Comparison of ENCODE assay signal across 31 cellular contexts in genomic region chr2:208224802-208225201, GRCh38. TPM values are rescaled to one million over a fixed set of nuclear protein-coding genes. Genes with fewer than 3 reads are reported as not detected.
A peak's percentile ranks its signal among the peaks of the same experiment; 100 is the strongest.
DNase-seq lines count a peak whose midpoint lies in the region; ATAC-seq, FAIRE-seq and TF ChIP-seq lines count a peak whose summit lies in the region.
"Had no signal": no experiment of that assay in that cellular context is flagged by ENCODE, and none has a peak within 500 bp of the region (broad histone marks: within the 10 kb centered on the region; RNA-seq: fewer than 3 reads in every experiment).

No MANE protein-coding gene starts in this region.

- no peaks in the 10 kb centered on the region for H4K20me1 ChIP-seq in PC-3 (ENCODE audit: low read length)
- H4K20me1 ChIP-seq: BLaER1 had no signal

- no peak for TF ChIP-seq POLR2A in H54 (IDR thresholded peaks at IDR 0.05; ENCODE audit: low read depth, low read length)

- no peak overlapping the region for H3K27ac ChIP-seq in PC-3 (ENCODE audit: low read length)
- H3K27ac ChIP-seq: BLaER1, heart right ventricle, Peyer's patch, psoas muscle, sigmoid colon had no signal

- FAIRE-seq in H54 (lab: Jason Lieb, UNC) (no peak), frontal cortex (lab: Jason Lieb, UNC) (no peak)

- peak; percentile 91 for ATAC-seq in PC-3
- ATAC-seq: activated naive CD4-positive, alpha-beta T cell treated with anti-CD3 and anti-CD28 coated beads, Interleukin-2, amount 50 U/mL, for 72 hours; effector memory CD8-positive, alpha-beta T cell; heart right ventricle; mucosa of descending colon; natural killer cell treated with Interleukin-12 subunit alpha and Interleukin-12 subunit beta and Interleukin-15 and Interleukin-18, amount 100 ng/mL, for 72 hours; psoas muscle; stimulated activated effector memory CD8-positive, alpha-beta T cell treated with anti-CD3 and anti-CD28 coated beads, Interleukin-12 subunit alpha, Interleukin-12 subunit beta, amount 100 ng/mL, for 72 hours had no signal

- no peaks in the 10 kb centered on the region for H3F3A ChIP-seq in PC-3 (ENCODE audit: low read length, unreplicated experiment)

- no peak overlapping the region for H3K9ac ChIP-seq in PC-3 (ENCODE audit: low read length)
- H3K9ac ChIP-seq in skeletal muscle satellite cell (ENCODE audit: low read depth, low read length), result no peak overlapping the region
- H3K9ac ChIP-seq: BLaER1 had no signal

- peaks cover 11% of the 10 kb centered on the region for H3K4me1 ChIP-seq in PC-3 (ENCODE audit: insufficient read depth, low read length)
- peaks cover 19% of the 10 kb centered on the region for H3K4me1 ChIP-seq in skeletal muscle satellite cell (ENCODE audit: control insufficient read depth, insufficient read depth, low read length)
- H3K4me1 ChIP-seq: BLaER1, heart right ventricle, Peyer's patch, psoas muscle, sigmoid colon had no signal

- H3K79me2 ChIP-seq in PC-3 (ENCODE audit: low read length), result no peaks in the 10 kb centered on the region

- DNase-seq in H54 (ENCODE audit: insufficient read length, low spot score) (peak; percentile 25), PC-3 (peak; percentile 86), choroid plexus epithelial cell (ENCODE audit: low read depth) (peak; percentile 6), NCI-H526 (lab: John Stamatoyannopoulos, UW) (no peak), NCI-H748 treated with DMSO at 0.1 percent for 48 hours (lab: John Stamatoyannopoulos, UW) (no peak), frontal cortex (ENCODE audit: low spot score in 2 of 2) (no peak)
- DNase-seq: DMS53; effector memory CD8-positive, alpha-beta T cell; erythroblast; GF-D8; HCEC 1CT; heart right ventricle; kidney glomerular epithelial cell; mucosa of descending colon; NCI-H1417; NCI-H2081; NCI-H526 treated with DMSO at 0.1 percent for 48 hours; occipital lobe; Peyer's patch; psoas muscle; SIG-M5; sigmoid colon; substantia nigra had no signal

- no TSS peak for BruUV-seq in PC-3 (replicated peaks; lab: Mats Ljungman, UMichigan)

- H3K4me2 ChIP-seq in PC-3 (ENCODE audit: low read length) (peak overlapping the region; percentile 52; the same call in 1 of the 2 replicates), skeletal muscle satellite cell (ENCODE audit: low read length) (peak overlapping the region; percentile 33)
- H3K4me2 ChIP-seq: BLaER1 had no signal

- H3K9me2 ChIP-seq in PC-3 (replicated peaks; ENCODE audit: low read length), result no peaks in the 10 kb centered on the region

- H3K4me3 ChIP-seq in PC-3 (ENCODE audit: low read length) (0 out of 2 replicates have a peak overlapping the region, but pooled peaks have one; percentile 9), choroid plexus epithelial cell (ENCODE audit: low read depth, low read length) (no peak overlapping the region), skeletal muscle satellite cell (ENCODE audit: low read length) (no peak overlapping the region)
- H3K4me3 ChIP-seq: BLaER1, heart right ventricle, lung, mucosa of descending colon, Peyer's patch, psoas muscle, sigmoid colon had no signal

- TF ChIP-seq CTCF in PC-3 (conservative IDR thresholded peaks at IDR 0.05; ENCODE audit: low read depth, low read length) (no peak), choroid plexus epithelial cell (conservative IDR thresholded peaks at IDR 0.05; ENCODE audit: low read depth, low read length) (no peak)

- CTCF ChIA-PET in PC-3 (lab: Charles Lee), result interaction anchor here (0.7 kb wide), 1 partner anchor 123 kb away, joined by 3 read pairs; no protein-coding TSS in a partner anchor

- H3K9me3 ChIP-seq in PC-3 (ENCODE audit: low read length) (no peaks in the 10 kb centered on the region), skeletal muscle satellite cell (replicated peaks; ENCODE audit: low read length) (no peaks in the 10 kb centered on the region)
- H3K9me3 ChIP-seq: heart right ventricle, mucosa of descending colon, Peyer's patch, psoas muscle, sigmoid colon had no signal

- H3K36me3 ChIP-seq in PC-3 (ENCODE audit: low read depth, low read length) (no peaks in the 10 kb centered on the region), skeletal muscle satellite cell (ENCODE audit: insufficient read depth, low read length) (no peaks in the 10 kb centered on the region)
- H3K36me3 ChIP-seq: BLaER1, heart right ventricle, Peyer's patch, sigmoid colon had no signal

- no peak overlapping the region for H2AFZ ChIP-seq in PC-3 (ENCODE audit: low read length)

- POLR2A ChIA-PET in PC-3 (lab: Charles Lee; ENCODE audit: unreplicated experiment), result no interaction called here

- intact Hi-C loops in PC-3 (cut with micrococcal nuclease), result no loop called here

- no peaks in the 10 kb centered on the region for H3K27me3 ChIP-seq in PC-3 (ENCODE audit: low read length)
- no peaks in the 10 kb centered on the region for H3K27me3 ChIP-seq in skeletal muscle satellite cell (ENCODE audit: control insufficient read depth, insufficient read depth, low read length)
- H3K27me3 ChIP-seq: BLaER1, heart right ventricle, Peyer's patch, sigmoid colon had no signal

RNA-seq across cellular contexts. Expression of gene IDH1, which starts 30.1 kb away (rescaled TPM):
- total RNA-seq in PC-3 (2014; rRNA removed) (71.5 and 73.6 TPM in 2 replicates), frontal cortex (271 TPM)
- 56.1 and 125 TPM in 2 replicates for total RNA-seq in skeletal muscle satellite cell (2012; rRNA removed)

RNA-seq across cellular contexts. Expression of gene C2orf80, which starts 35.0 kb away (rescaled TPM):
- total RNA-seq in PC-3 (2014; rRNA removed) (not detected in 2 replicates), frontal cortex (38.3 TPM)
- not detected in 2 replicates for total RNA-seq in skeletal muscle satellite cell (2012; rRNA removed)
- total RNA-seq: activated naive CD4-positive, alpha-beta T cell treated with anti-CD3 and anti-CD28 coated beads, Interleukin-2, amount 50 U/mL, for 72 hours; activated T-helper 2 cell treated with anti-CD3 and anti-CD28 coated beads, Interferon-gamma antibody, Interleukin-2, Interleukin-4, amounts not matched to agents 10 μg/mL and 5 μg/mL and 100 μg/mL, durations not matched to agents 14 hours and 24 hours and 36 hours; cardiac septum; heart right ventricle; mucosa of descending colon; natural killer cell treated with Interleukin-12 subunit alpha and Interleukin-12 subunit beta and Interleukin-15 and Interleukin-18, amount 100 ng/mL, for 72 hours; Peyer's patch; psoas muscle; sigmoid colon had no signal

RNA-seq across cellular contexts. Expression of gene PIKFYVE, which starts 41.3 kb away (rescaled TPM):
- total RNA-seq in PC-3 (2014; rRNA removed), result 18.8 and 19.4 TPM in 2 replicates
- total RNA-seq in skeletal muscle satellite cell (2012; rRNA removed), result 21.4 and 28.4 TPM in 2 replicates
- 46.9 TPM for total RNA-seq in frontal cortex

Comparison
In these comparisons a context has a peak if more than half of its experiments do, and no peak if none do; other contexts are left out.
1. DNase-seq: peak in H54 (single experiment), PC-3 (single experiment) and choroid plexus epithelial cell (single experiment); none in NCI-H526 (0 of 2), NCI-H748 treated with DMSO at 0.1 percent for 48 hours (single experiment) and frontal cortex (0 of 2).
2. RNA of gene C2orf80, which starts 35.0 kb away (total RNA-seq): 38.3 TPM in frontal cortex (single experiment); not detected in PC-3; every median in the first group is over 10 times any median in the second.